ENCODE assay signal across 32 cellular contexts in the genomic region with DNA sequence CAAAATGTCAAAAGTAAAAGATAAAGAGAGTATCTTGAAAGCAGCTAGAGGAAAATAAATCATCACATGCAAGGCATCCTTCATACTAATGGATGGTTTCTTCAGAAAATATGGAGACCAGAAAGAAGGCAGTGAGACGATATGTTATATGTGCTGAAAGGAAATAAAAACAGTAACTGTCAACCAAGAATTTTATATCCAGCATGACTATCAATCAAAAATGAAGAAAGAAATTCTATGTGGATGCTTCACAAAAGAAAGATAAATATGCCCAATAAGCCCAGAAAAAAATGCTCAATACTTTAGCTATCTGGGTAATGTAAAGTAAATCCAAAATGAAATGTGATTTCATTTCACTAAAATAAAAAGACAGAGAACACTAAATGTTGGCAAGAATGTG.
DNase-seq lines count a peak whose midpoint lies in the region; ATAC-seq, FAIRE-seq and TF ChIP-seq lines count a peak whose summit lies in the region.
"Had no signal": no experiment of that assay in that cellular context is flagged by ENCODE, and none has a peak within 500 bp of the region (broad histone marks: within the 10 kb centered on the region; RNA-seq: fewer than 3 reads in every experiment).

No MANE protein-coding gene starts in this region.

- POLR2A ChIA-PET in HEK293 (lab: Yijun Ruan, JAX) (no interaction called here), GM12878 (lab: Charles Lee) (interaction anchor here (1.3 kb wide), 1 partner anchor 13 kb away, joined by 3 read pairs; no protein-coding TSS in a partner anchor)

- H3K27ac ChIP-seq in HEK293 (ENCODE audit: extremely low read depth, low read depth, low read length) (no peak overlapping the region), GM12878 (ENCODE audit: control insufficient read depth, insufficient read depth) (no peak overlapping the region)
- H3K27ac ChIP-seq: 22Rv1; A549; BLaER1; BLaER1 treated with 17β-estradiol and CSF1 and Interleukin-3, amounts not matched to agents 10 nM and 100 nM; C4-2B had no signal

- no peak overlapping the region for H3K9ac ChIP-seq in GM12878 (ENCODE audit: control insufficient read depth, insufficient read depth, low read length)
- H3K9ac ChIP-seq: BLaER1; BLaER1 treated with 17β-estradiol and CSF1 and Interleukin-3, amounts not matched to agents 10 nM and 100 nM had no signal

- TF ChIP-seq EP300 in GM12878 (IDR thresholded peaks at IDR 0.05; ENCODE audit: borderline replicate concordance in 1 of 2, control insufficient read depth in 1 of 2, low read depth in 2 of 2, low read length in 2 of 2), result no peak

- no peak for ATAC-seq in GM12878
- ATAC-seq: A549; CD8-positive, alpha-beta T cell had no signal

- H3K4me3 ChIP-seq in HEK293 (ENCODE audit: low read depth, low read length) (no peak overlapping the region), GM12878 (no peak overlapping the region)
- H3K4me3 ChIP-seq: A549; BLaER1; BLaER1 treated with 17β-estradiol and CSF1 and Interleukin-3, amounts not matched to agents 10 nM and 100 nM had no signal

- H3K4me2 ChIP-seq in GM12878 (ENCODE audit: control insufficient read depth, insufficient read depth), result no peak overlapping the region
- H3K4me2 ChIP-seq: A549; BLaER1; BLaER1 treated with 17β-estradiol and CSF1 and Interleukin-3, amounts not matched to agents 10 nM and 100 nM had no signal

- RAD21 ChIA-PET in GM12878 (lab: Charles Lee; ENCODE audit: unreplicated experiment), result no interaction called here

- H3K79me2 ChIP-seq in GM12878 (ENCODE audit: control insufficient read depth, insufficient read depth, low read length), result no peaks in the 10 kb centered on the region

- CTCF ChIA-PET in HEK293 (lab: Yijun Ruan, JAX), result interaction anchor here (0.6 kb wide), 1 partner anchor 71 kb away, joined by 3 read pairs; no protein-coding TSS in a partner anchor
- CTCF ChIA-PET in GM12878 (lab: Yijun Ruan, JAX), result interaction anchor here (0.8 to 1.3 kb wide), 3 partner anchors 8 to 13 kb away, joined by 3 read pairs; no protein-coding TSS in a partner anchor

- H3K36me3 ChIP-seq in HEK293 (ENCODE audit: control insufficient read depth in 2 of 2, insufficient read depth in 1 of 2, low read length in 2 of 2), result no peaks in the 10 kb centered on the region
- H3K36me3 ChIP-seq in GM12878 (ENCODE audit: control insufficient read depth in 2 of 2, insufficient read depth in 2 of 2, low read length in 1 of 2), result no peaks in the 10 kb centered on the region
- H3K36me3 ChIP-seq: BE2C, BLaER1 had no signal

- no peak for TF ChIP-seq RAD21 in GM12878 (IDR thresholded peaks at IDR 0.05; ENCODE audit: insufficient read depth, low read depth, low read length)

- no peaks in the 10 kb centered on the region for H4K20me1 ChIP-seq in GM12878 (ENCODE audit: control insufficient read depth, insufficient read depth)
- H4K20me1 ChIP-seq: BLaER1; BLaER1 treated with 17β-estradiol and CSF1 and Interleukin-3, amounts not matched to agents 10 nM and 100 nM had no signal

- no peak for TF ChIP-seq POLR2A in GM12878 (IDR thresholded peaks at IDR 0.05; ENCODE audit: low read depth, low read length)

- FAIRE-seq in GM12878 (lab: Jason Lieb, UNC) (no peak), urothelium cell line (lab: Jason Lieb, UNC) (no peak)
- FAIRE-seq: A549, D721Med had no signal

- no peaks in the 10 kb centered on the region for H3K27me3 ChIP-seq in GM12878 (replicated peaks in 1 of 2; ENCODE audit: control insufficient read depth in 2 of 2, insufficient read depth in 2 of 2, low read length in 1 of 2)
- H3K27me3 ChIP-seq: BE2C; BLaER1; BLaER1 treated with 17β-estradiol and CSF1 and Interleukin-3, amounts not matched to agents 10 nM and 100 nM had no signal

- WGBS in GM12878 (ENCODE audit: insufficient coverage, insufficient replicate concordance, low lambda C conversion rate, missing lambda C conversion rate), result 89% methylated on average over 1 of the region's 1 CpG

- DNase-seq in Caki2 (ENCODE audit: low read depth), result peak; percentile 3
- DNase-seq in GM12878 (ENCODE audit: low read depth, low spot score), result no peak
- DNase-seq in NK-92 treated with Interleukin-12 subunit alpha and Interleukin-12 subunit beta, amount 100 ng/mL, for 24 hours (lab: John Stamatoyannopoulos, UW), result no peak
- DNase-seq in GM13977 (ENCODE audit: low spot score), result no peak
- no peak for DNase-seq in urothelium cell line (ENCODE audit: low spot score)
- DNase-seq: 8988T; ACHN; AML-193; BE2C; C1 segment of cervical spinal cord; Caco-2; Calu3; CD4-positive, alpha-beta memory T cell; CD4-positive, alpha-beta T cell; CD4-positive, CD25-positive, alpha-beta regulatory T cell; CD8-positive, alpha-beta memory T cell; CD8-positive, alpha-beta T cell; COR-L47; DMS 273 treated with DMSO at 0.1 percent for 48 hours; DMS153; DMS53; DMS79; DMS79 treated with DMSO at 0.1 percent for 48 hours; DND-41; EL had no signal

- TF ChIP-seq CTCF in HEK293 (tag by site-specific recombination; IDR thresholded peaks at IDR 0.05), result no peak
- no peak for TF ChIP-seq CTCF in GM12878 (IDR thresholded peaks at IDR 0.05 in 2 of 3, conservative IDR thresholded peaks at IDR 0.05 in 1 of 3; ENCODE audit: control insufficient read depth in 2 of 3, extremely low read depth in 1 of 3, insufficient read depth in 1 of 3, low read depth in 3 of 3, low read length in 3 of 3)
- TF ChIP-seq CTCF in GM13977 (IDR thresholded peaks at IDR 0.05; ENCODE audit: extremely low read depth, insufficient read depth, missing control alignments), result no peak

- no peak overlapping the region for H2AFZ ChIP-seq in GM12878 (ENCODE audit: control insufficient read depth, low read depth, low read length)

- no TSS peak for BruUV-seq in GM12878 (replicated peaks; lab: Mats Ljungman, UMichigan)

- in situ Hi-C loops in Caki2 (cut with HindIII; ENCODE audit: low pct_unique_long_range_greater_than_20kb, low sequenced_read_pairs), result no loop called here
- in situ Hi-C loops in GM12878 (cut with MboI), result no loop called here
- in situ Hi-C loops in GM13977 (cut with MboI; ENCODE audit: low pct_unique_long_range_greater_than_20kb, low sequenced_read_pairs, unreplicated experiment), result no loop called here

- H3K4me1 ChIP-seq in HEK293 (ENCODE audit: control insufficient read depth, insufficient read depth, low read length), result no peaks in the 10 kb centered on the region
- no peaks in the 10 kb centered on the region for H3K4me1 ChIP-seq in GM12878 (ENCODE audit: control insufficient read depth, insufficient read depth, low read length)
- H3K4me1 ChIP-seq: A549; BE2C; BLaER1; BLaER1 treated with 17β-estradiol and CSF1 and Interleukin-3, amounts not matched to agents 10 nM and 100 nM; Caco-2 had no signal

- SMC1A ChIA-PET in GM12878 (lab: Charles Lee; ENCODE audit: uncharacterized antibody, unreplicated experiment), result interaction anchor here (0.8 to 2.7 kb wide), 9 partner anchors 8 to 78 kb away, joined by 3 to 10 read pairs (median 6); no protein-coding TSS in a partner anchor

- H3K9me3 ChIP-seq in HEK293 (ENCODE audit: control insufficient read depth, insufficient read depth, low read depth, low read length), result no peaks in the 10 kb centered on the region
- no peaks in the 10 kb centered on the region; the same call in 2 of the 3 replicates for H3K9me3 ChIP-seq in GM12878 (replicated peaks; ENCODE audit: control insufficient read depth, insufficient read depth, low read length)
- H3K9me3 ChIP-seq: A549, BE2C, Caco-2 had no signal

- intact Hi-C loops in GM12878 (cut with micrococcal nuclease; ENCODE audit: unreplicated experiment), result no loop called here

TF ChIP-seq in HEK293, 187 proteins besides CTCF, POLR2A, EP300 and RAD21 (continues in another document):
- TF ChIP-seq TRIM28 (IDR thresholded peaks at IDR 0.05; ENCODE audit: borderline replicate concordance, low read length) (peak; percentile 93), GLI2 (tag by site-specific recombination; IDR thresholded peaks at IDR 0.05; ENCODE audit: borderline replicate concordance, low read depth) (no peak)

TF ChIP-seq in GM12878, 131 proteins besides CTCF, POLR2A, EP300 and RAD21 (continues in another document):
- TF ChIP-seq FOXK2 (IDR thresholded peaks at IDR 0.05), result no peak
- 0 out of 2 replicates have a peak, but pooled peaks have one; percentile 38 for TF ChIP-seq ZNF217 (IDR thresholded peaks at IDR 0.05)
- TF ChIP-seq, protein P1, sequence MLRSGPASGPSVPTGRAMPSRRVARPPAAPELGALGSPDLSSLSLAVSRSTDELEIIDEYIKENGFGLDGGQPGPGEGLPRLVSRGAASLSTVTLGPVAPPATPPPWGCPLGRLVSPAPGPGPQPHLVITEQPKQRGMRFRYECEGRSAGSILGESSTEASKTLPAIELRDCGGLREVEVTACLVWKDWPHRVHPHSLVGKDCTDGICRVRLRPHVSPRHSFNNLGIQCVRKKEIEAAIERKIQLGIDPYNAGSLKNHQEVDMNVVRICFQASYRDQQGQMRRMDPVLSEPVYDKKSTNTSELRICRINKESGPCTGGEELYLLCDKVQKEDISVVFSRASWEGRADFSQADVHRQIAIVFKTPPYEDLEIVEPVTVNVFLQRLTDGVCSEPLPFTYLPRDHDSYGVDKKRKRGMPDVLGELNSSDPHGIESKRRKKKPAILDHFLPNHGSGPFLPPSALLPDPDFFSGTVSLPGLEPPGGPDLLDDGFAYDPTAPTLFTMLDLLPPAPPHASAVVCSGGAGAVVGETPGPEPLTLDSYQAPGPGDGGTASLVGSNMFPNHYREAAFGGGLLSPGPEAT (IDR thresholded peaks at IDR 0.05; ENCODE audit: low read depth), result peak; percentile 58; the same call in 1 of the 2 replicates
- TF ChIP-seq, protein P2, sequence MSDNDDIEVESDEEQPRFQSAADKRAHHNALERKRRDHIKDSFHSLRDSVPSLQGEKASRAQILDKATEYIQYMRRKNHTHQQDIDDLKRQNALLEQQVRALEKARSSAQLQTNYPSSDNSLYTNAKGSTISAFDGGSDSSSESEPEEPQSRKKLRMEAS (IDR thresholded peaks at IDR 0.05; ENCODE audit: low read depth, low read length), result no peak
- TF ChIP-seq NFYA (IDR thresholded peaks at IDR 0.05; ENCODE audit: borderline replicate concordance, low read depth, low read length), result no peak
- TF ChIP-seq PAX5 (IDR thresholded peaks at IDR 0.05; ENCODE audit: borderline replicate concordance, low read depth, low read length), result no peak
